Comparison of ENCODE assay signal across 21 cellular contexts in genomic region chr10:11285171-11285570, GRCh38.
DNase-seq lines count a peak whose midpoint lies in the region; ATAC-seq and TF ChIP-seq lines count a peak whose summit lies in the region.
"Had no signal": no experiment of that assay in that cellular context is flagged by ENCODE, and none has a peak within 500 bp of the region (broad histone marks: within the 10 kb centered on the region; RNA-seq: fewer than 3 reads in every experiment).

No MANE protein-coding gene starts in this region.

- H3K4me3 ChIP-seq in HCT116 (replicated peaks in 1 of 2; ENCODE audit: low read depth in 1 of 2, low read length in 2 of 2): no peak overlapping the region
- no peak overlapping the region for H3K4me3 ChIP-seq in neutrophil (ENCODE audit: low read depth in 1 of 2, low read length in 1 of 2)
- no peak overlapping the region for H3K4me3 ChIP-seq in stomach
- H3K4me3 ChIP-seq: heart left ventricle, pancreas had no signal

- CTCF ChIA-PET in HCT116 (lab: Charles Lee): no interaction called here

- no peak overlapping the region for H3K27ac ChIP-seq in HCT116 (ENCODE audit: low read depth, low read length)
- H3K27ac ChIP-seq in neutrophil: peak overlapping the region; percentile 72
- no peak overlapping the region for H3K27ac ChIP-seq in stomach
- H3K27ac ChIP-seq: heart left ventricle, pancreas had no signal

- peaks cover 11% of the 10 kb centered on the region for H3K36me3 Mint-ChIP-seq in chondrocyte (ENCODE audit: low read depth)

- TF ChIP-seq POLR2A in HCT116 (IDR thresholded peaks at IDR 0.05; ENCODE audit: borderline replicate concordance, extremely low read depth, insufficient read depth, insufficient read length) (no peak), stomach (IDR thresholded peaks at IDR 0.05) (no peak)

- peak; percentile 12 for DNase-seq in Caki2 (ENCODE audit: low read depth)
- DNase-seq in HCT116 (ENCODE audit: low read depth, low spot score): no peak
- DNase-seq in chondrocyte (ENCODE audit: low spot score): no peak
- DNase-seq in stomach: no peak
- DNase-seq in COLO668 (lab: John Stamatoyannopoulos, UW; ENCODE audit: unreplicated experiment): no peak
- no peak for DNase-seq in NCI-H2227 (lab: John Stamatoyannopoulos, UW; ENCODE audit: unreplicated experiment)
- DNase-seq: activated naive CD8-positive, alpha-beta T cell treated with anti-CD3 and anti-CD28 coated beads for 36 hours; activated T-cell treated with anti-CD3 and anti-CD28 coated beads for 4 hours; caudate nucleus; CD4-positive, CD25-positive, alpha-beta regulatory T cell; heart left ventricle; kidney glomerular epithelial cell; NCI-H1092 treated with DMSO at 0.1 percent for 48 hours; NCI-H226; NK-92 treated with Interleukin-12 subunit alpha and Interleukin-12 subunit beta, amount 100 ng/mL, for 24 hours; pancreas; stimulated activated CD4-positive, alpha-beta T cell treated with anti-CD3 and anti-CD28 coated beads, Interleukin-12 subunit alpha, Interleukin-12 subunit beta, amount 100 ng/mL, for 4 hours; T-helper 2 cell had no signal

- H3K9me3 ChIP-seq in HCT116 (ENCODE audit: control insufficient read depth in 1 of 2, insufficient read depth in 1 of 2, low read depth in 1 of 2, low read length in 2 of 2): no peaks in the 10 kb centered on the region
- H3K9me3 ChIP-seq in neutrophil: no peaks in the 10 kb centered on the region
- H3K9me3 ChIP-seq in stomach: no peaks in the 10 kb centered on the region
- H3K9me3 ChIP-seq: heart left ventricle, pancreas had no signal

- RAD21 ChIA-PET in HCT116 (lab: Charles Lee; ENCODE audit: low non-redundant PET in 1 of 2, low total read pairs in 2 of 2, uncharacterized antibody in 2 of 2, unreplicated experiment in 2 of 2): no interaction called here

- H3K9ac ChIP-seq in HCT116 (ENCODE audit: low read length): no peak overlapping the region

- no peaks in the 10 kb centered on the region for H3K27me3 Mint-ChIP-seq in chondrocyte (ENCODE audit: low read depth)
- H3K27me3 Mint-ChIP-seq: activated naive CD8-positive, alpha-beta T cell treated with anti-CD3 and anti-CD28 coated beads for 36 hours; CD4-positive, CD25-positive, alpha-beta regulatory T cell; stimulated activated naive CD8-positive, alpha-beta T cell treated with anti-CD3 and anti-CD28 coated beads, Interleukin-15, Interleukin-2, amounts not matched to agents 100 ng/mL and 50 ng/mL, for 24 hours had no signal

- no peaks in the 10 kb centered on the region for H3K79me2 ChIP-seq in HCT116 (ENCODE audit: insufficient read depth, low read length)

- ATAC-seq in HCT116 (peak; percentile 67), HG02642 (IDR thresholded peaks at IDR 0.05; ENCODE audit: poor library complexity, unreplicated experiment) (no peak)
- ATAC-seq: heart left ventricle, pancreas had no signal

- no TSS peak for BruUV-seq in HCT116 (replicated peaks; lab: Mats Ljungman, UMichigan)

- intact Hi-C loops in HCT116 (cut with micrococcal nuclease): loop anchor here (2.0 kb wide), 1 partner anchor 62 kb away; no protein-coding TSS in a partner anchor
- intact Hi-C loops in stomach (cut with DNase I; ENCODE audit: low total_unique reads): no loop called here

- H4K20me1 ChIP-seq in HCT116 (ENCODE audit: insufficient read depth): no peaks in the 10 kb centered on the region

- no peak; the same call in 1 of the 2 replicates for TF ChIP-seq RAD21 in HCT116 (IDR thresholded peaks at IDR 0.05; ENCODE audit: low read depth)

- H3K4me1 Mint-ChIP-seq in chondrocyte (ENCODE audit: low read depth): no peaks in the 10 kb centered on the region

- H3K27me3 ChIP-seq in HCT116 (ENCODE audit: insufficient read depth, low read length) (no peaks in the 10 kb centered on the region), neutrophil (no peaks in the 10 kb centered on the region), stomach (no peaks in the 10 kb centered on the region)
- H3K27me3 ChIP-seq: heart left ventricle, pancreas had no signal

- no peaks in the 10 kb centered on the region for H3K4me1 ChIP-seq in HCT116 (ENCODE audit: control insufficient read depth in 1 of 2, insufficient read depth in 2 of 2, low read length in 2 of 2)
- peaks cover 50 to 57% of the 10 kb centered on the region in 2 experiments for H3K4me1 ChIP-seq in neutrophil (ENCODE audit: control insufficient read depth in 1 of 2, insufficient read depth in 1 of 2, low read depth in 1 of 2, low read length in 1 of 2)
- H3K4me1 ChIP-seq in stomach: no peaks in the 10 kb centered on the region
- H3K4me1 ChIP-seq: pancreas had no signal

- POLR2A ChIA-PET in HCT116 (lab: Charles Lee): no interaction called here

- no peaks in the 10 kb centered on the region for H3K36me3 ChIP-seq in HCT116 (ENCODE audit: control insufficient read depth in 1 of 2, insufficient read depth in 2 of 2, low read length in 2 of 2)
- peaks cover 94% of the 10 kb centered on the region for H3K36me3 ChIP-seq in neutrophil
- H3K36me3 ChIP-seq in stomach: peaks cover 19 to 68% (median 55%) of the 10 kb centered on the region in 4 donors
- H3K36me3 ChIP-seq: pancreas had no signal

- H3K9me2 ChIP-seq in HCT116 (ENCODE audit: insufficient read depth): no peaks in the 10 kb centered on the region

- H3K4me2 ChIP-seq in HCT116 (ENCODE audit: low read length): no peak overlapping the region

- no peak overlapping the region for H2AFZ ChIP-seq in HCT116 (ENCODE audit: low read depth, low read length, poor library complexity, severe bottlenecking)

- no peak overlapping the region for H3K4me3 Mint-ChIP-seq in chondrocyte (ENCODE audit: unreplicated experiment)
- H3K4me3 Mint-ChIP-seq: activated naive CD8-positive, alpha-beta T cell treated with anti-CD3 and anti-CD28 coated beads for 36 hours; CD4-positive, CD25-positive, alpha-beta regulatory T cell; stimulated activated naive CD8-positive, alpha-beta T cell treated with anti-CD3 and anti-CD28 coated beads, Interleukin-15, Interleukin-2, amounts not matched to agents 100 ng/mL and 50 ng/mL, for 24 hours had no signal

- TF ChIP-seq CTCF in HCT116 (IDR thresholded peaks at IDR 0.05 in 2 of 3, conservative IDR thresholded peaks at IDR 0.05 in 1 of 3; ENCODE audit: borderline replicate concordance in 1 of 3, insufficient read depth in 1 of 3, low read depth in 2 of 3, low read length in 2 of 3) (peak in 1 of 3 experiments; percentile 20; a peak in 1 of 6 replicates), chondrocyte (IDR thresholded peaks at IDR 0.05) (peak; percentile 26), neutrophil (IDR thresholded peaks at IDR 0.05) (no peak), stomach (IDR thresholded peaks at IDR 0.05) (no peak)

- 62 to 77% (median 70%) methylated on average over 4 of the region's 4 CpGs for WGBS in stomach, 5 donors

- no peak overlapping the region for H3K27ac Mint-ChIP-seq in chondrocyte (ENCODE audit: unreplicated experiment)
- H3K27ac Mint-ChIP-seq: activated naive CD8-positive, alpha-beta T cell treated with anti-CD3 and anti-CD28 coated beads for 36 hours; stimulated activated naive CD8-positive, alpha-beta T cell treated with anti-CD3 and anti-CD28 coated beads, Interleukin-15, Interleukin-2, amounts not matched to agents 100 ng/mL and 50 ng/mL, for 24 hours had no signal

- TF ChIP-seq EP300 in stomach (IDR thresholded peaks at IDR 0.05): no peak

- H3K9me3 Mint-ChIP-seq in chondrocyte (ENCODE audit: low read depth): no peaks in the 10 kb centered on the region
- H3K9me3 Mint-ChIP-seq: activated naive CD8-positive, alpha-beta T cell treated with anti-CD3 and anti-CD28 coated beads for 36 hours; CD4-positive, CD25-positive, alpha-beta regulatory T cell; stimulated activated naive CD8-positive, alpha-beta T cell treated with anti-CD3 and anti-CD28 coated beads, Interleukin-15, Interleukin-2, amounts not matched to agents 100 ng/mL and 50 ng/mL, for 24 hours had no signal

- in situ Hi-C loops in Caki2 (cut with HindIII; ENCODE audit: low pct_unique_long_range_greater_than_20kb, low sequenced_read_pairs): no loop called here

TF ChIP-seq in HCT116, 20 proteins besides CTCF, POLR2A, EP300 and RAD21 (continues in another document):
- TF ChIP-seq MAX (IDR thresholded peaks at IDR 0.05): no peak
- no peak for TF ChIP-seq YY1 (IDR thresholded peaks at IDR 0.05; ENCODE audit: extremely low read depth, insufficient replicate concordance, low read depth, low read length)
- no peak for TF ChIP-seq TCF7L2 (IDR thresholded peaks at IDR 0.05; ENCODE audit: borderline replicate concordance, extremely low read depth, insufficient read depth, insufficient read length)
- TF ChIP-seq CEBPB (IDR thresholded peaks at IDR 0.05; ENCODE audit: low read depth): no peak
- TF ChIP-seq ZBTB33 (IDR thresholded peaks at IDR 0.05; ENCODE audit: extremely low read depth, insufficient replicate concordance, low read length): no peak
- no peak for TF ChIP-seq SIN3A (IDR thresholded peaks at IDR 0.05; ENCODE audit: low read depth)
- no peak for TF ChIP-seq POLR2AphosphoS5 (IDR thresholded peaks at IDR 0.05; ENCODE audit: low read depth, low read length)
- no peak for TF ChIP-seq EGR1 (IDR thresholded peaks at IDR 0.05; ENCODE audit: low read depth)
- no peak for TF ChIP-seq EZH2 (IDR thresholded peaks at IDR 0.05)
